ENCODE assay signal across 19 cellular contexts in genomic region chr1:60170709-60171108, GRCh38.
"Had no signal": no experiment of that assay in that cellular context is flagged by ENCODE, and none has a peak within 500 bp of the region (broad histone marks: within the 10 kb centered on the region; RNA-seq: fewer than 3 reads in every experiment).

No MANE protein-coding gene starts in this region.

- H3K27me3 Mint-ChIP-seq: natural killer cell treated with Interleukin-12 subunit alpha and Interleukin-12 subunit beta and Interleukin-15 and Interleukin-18, amount 100 ng/mL, for 72 hours; T-cell had no signal

- H3K9me3 ChIP-seq: breast epithelium, suprapubic skin had no signal

- H3K9me3 Mint-ChIP-seq: activated naive CD8-positive, alpha-beta T cell treated with anti-CD3 and anti-CD28 coated beads, Interleukin-2, amount 10 ng/mL, durations not matched to agents 7 days and 5 days; activated T-helper 1 cell treated with anti-CD3 and anti-CD28 coated beads, Interleukin-12 subunit alpha, Interleukin-12 subunit beta, Interleukin-2, Interleukin-4 antibody, amounts not matched to agents 30 ng/mL and 10 ng/mL and 1 ng/mL, durations not matched to agents 14 hours and 24 hours and 36 hours; natural killer cell treated with Interleukin-12 subunit alpha and Interleukin-12 subunit beta and Interleukin-15 and Interleukin-18, amount 100 ng/mL, for 72 hours; stimulated activated naive CD8-positive, alpha-beta T cell treated with anti-CD3 and anti-CD28 coated beads, Interleukin-15, Interleukin-2, amounts not matched to agents 100 ng/mL and 50 ng/mL, for 24 hours had no signal

- H3K4me3 ChIP-seq: breast epithelium, smooth muscle cell, suprapubic skin had no signal

- ATAC-seq: activated CD4-positive, CD25-positive, alpha-beta regulatory T cell treated with anti-CD3 and anti-CD28 coated beads, Interleukin-2, amount 50 U/mL, for 24 hours; esophagus mucosa; natural killer cell treated with Interleukin-12 subunit alpha and Interleukin-12 subunit beta and Interleukin-15 and Interleukin-18, amount 100 ng/mL, for 72 hours; right cardiac atrium; T-cell had no signal

- H3K27ac Mint-ChIP-seq: activated naive CD8-positive, alpha-beta T cell treated with anti-CD3 and anti-CD28 coated beads, Interleukin-2, amount 10 ng/mL, durations not matched to agents 7 days and 5 days; activated T-helper 1 cell treated with anti-CD3 and anti-CD28 coated beads, Interleukin-12 subunit alpha, Interleukin-12 subunit beta, Interleukin-2, Interleukin-4 antibody, amounts not matched to agents 30 ng/mL and 10 ng/mL and 1 ng/mL, durations not matched to agents 14 hours and 24 hours and 36 hours; natural killer cell treated with Interleukin-12 subunit alpha and Interleukin-12 subunit beta and Interleukin-15 and Interleukin-18, amount 100 ng/mL, for 72 hours; progenitor cell of endocrine pancreas; stimulated activated naive CD8-positive, alpha-beta T cell treated with anti-CD3 and anti-CD28 coated beads, Interleukin-15, Interleukin-2, amounts not matched to agents 100 ng/mL and 50 ng/mL, for 24 hours; T-cell had no signal

- H3K36me3 Mint-ChIP-seq: activated naive CD8-positive, alpha-beta T cell treated with anti-CD3 and anti-CD28 coated beads, Interleukin-2, amount 10 ng/mL, durations not matched to agents 7 days and 5 days; natural killer cell treated with Interleukin-12 subunit alpha and Interleukin-12 subunit beta and Interleukin-15 and Interleukin-18, amount 100 ng/mL, for 72 hours; T-cell had no signal

- H3K4me1 Mint-ChIP-seq: activated naive CD8-positive, alpha-beta T cell treated with anti-CD3 and anti-CD28 coated beads, Interleukin-2, amount 10 ng/mL, durations not matched to agents 7 days and 5 days; T-cell had no signal

- H3K27me3 ChIP-seq: breast epithelium, suprapubic skin had no signal

- DNase-seq: activated naive CD8-positive, alpha-beta T cell treated with anti-CD3 and anti-CD28 coated beads, Interleukin-2, amount 10 ng/mL, durations not matched to agents 7 days and 5 days; anterior cingulate cortex; head of caudate nucleus; occipital lobe; right cardiac atrium; stimulated activated CD4-positive, alpha-beta T cell treated with anti-CD3 and anti-CD28 coated beads, Interleukin-4, amount 100 ng/mL, for 4 hours; stimulated activated CD8-positive, alpha-beta memory T cell treated with anti-CD3 and anti-CD28 coated beads, Interleukin-4, amount 100 ng/mL, for 48 hours; T-cell; T-helper 9 cell; trophoblast cell had no signal

- H3K36me3 ChIP-seq: breast epithelium, suprapubic skin had no signal

- H3K27ac ChIP-seq: breast epithelium, suprapubic skin had no signal

- H3K4me1 ChIP-seq: breast epithelium, suprapubic skin had no signal

- H3K4me3 Mint-ChIP-seq: activated naive CD8-positive, alpha-beta T cell treated with anti-CD3 and anti-CD28 coated beads, Interleukin-2, amount 10 ng/mL, durations not matched to agents 7 days and 5 days; activated T-helper 1 cell treated with anti-CD3 and anti-CD28 coated beads, Interleukin-12 subunit alpha, Interleukin-12 subunit beta, Interleukin-2, Interleukin-4 antibody, amounts not matched to agents 30 ng/mL and 10 ng/mL and 1 ng/mL, durations not matched to agents 14 hours and 24 hours and 36 hours; natural killer cell treated with Interleukin-12 subunit alpha and Interleukin-12 subunit beta and Interleukin-15 and Interleukin-18, amount 100 ng/mL, for 72 hours; stimulated activated naive CD8-positive, alpha-beta T cell treated with anti-CD3 and anti-CD28 coated beads, Interleukin-15, Interleukin-2, amounts not matched to agents 100 ng/mL and 50 ng/mL, for 24 hours; T-cell had no signal
